10 cellular contexts compared by ENCODE assay signal in the genomic region with DNA sequence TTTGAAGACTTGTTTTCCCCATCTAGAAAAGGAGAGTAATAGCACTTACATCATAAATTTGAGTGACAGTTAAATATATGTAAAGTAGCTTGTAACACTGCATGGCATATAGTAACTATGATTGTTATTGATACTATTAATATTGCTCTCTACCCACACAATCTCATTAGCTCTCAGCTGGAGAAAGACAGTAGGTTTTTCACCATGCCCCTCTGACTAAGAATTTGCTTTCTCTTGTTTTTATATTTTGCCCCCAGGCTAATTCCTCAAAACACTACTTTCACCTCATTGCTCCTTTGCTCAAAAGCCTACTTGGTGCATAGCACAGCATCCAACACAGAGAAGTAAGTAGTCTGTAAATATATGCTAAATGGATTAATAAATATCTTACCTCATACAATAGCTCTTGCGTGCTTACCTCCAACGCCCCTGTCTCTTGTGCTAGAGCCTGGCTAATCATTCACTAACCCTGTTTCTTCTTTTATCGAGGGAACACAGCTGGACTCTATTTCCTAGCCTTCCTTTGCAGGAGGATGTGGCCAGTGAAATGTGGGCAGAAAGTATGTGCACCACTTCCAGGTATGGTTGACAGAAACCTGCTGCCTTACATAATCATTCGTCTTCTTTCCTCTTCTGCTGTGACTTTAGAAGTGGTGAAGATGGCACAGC.
DNase-seq lines count a peak whose midpoint lies in the region; ATAC-seq, FAIRE-seq and TF ChIP-seq lines count a peak whose summit lies in the region.
"Had no signal": no experiment of that assay in that cellular context is flagged by ENCODE, and none has a peak within 500 bp of the region (broad histone marks: within the 10 kb centered on the region; RNA-seq: fewer than 3 reads in every experiment).

No MANE protein-coding gene starts in this region.

- BruUV-seq in GM12878 (replicated peaks; lab: Mats Ljungman, UMichigan): no TSS peak

- H3K4me1 Mint-ChIP-seq in neural progenitor cell: peaks cover 2% of the 10 kb centered on the region
- H3K4me1 Mint-ChIP-seq in osteocyte (ENCODE audit: unreplicated experiment): no peaks in the 10 kb centered on the region

- no peaks in the 10 kb centered on the region for H3K9me3 Mint-ChIP-seq in neural progenitor cell
- no peaks in the 10 kb centered on the region for H3K9me3 Mint-ChIP-seq in osteocyte (ENCODE audit: unreplicated experiment)

- TF ChIP-seq RAD21 in GM12878 (IDR thresholded peaks at IDR 0.05; ENCODE audit: insufficient read depth, low read depth, low read length): no peak

- ATAC-seq in GM19467 (IDR thresholded peaks at IDR 0.05; ENCODE audit: unreplicated experiment) (peak; percentile 79), HG03354 (IDR thresholded peaks at IDR 0.05; ENCODE audit: poor library complexity, severe bottlenecking, unreplicated experiment) (peak; percentile 84), GM12878 (peak; percentile 81)

- CTCF ChIA-PET in GM12878 (lab: Yijun Ruan, JAX): no interaction called here

- no peak for FAIRE-seq in GM12878 (lab: Jason Lieb, UNC)

- DNase-seq in COLO668 (lab: John Stamatoyannopoulos, UW; ENCODE audit: unreplicated experiment) (peak; percentile 29), GM12878 (ENCODE audit: low read depth, low spot score) (peak; percentile 39), neural progenitor cell (ENCODE audit: low spot score) (no peak), iPS-NIHi11 (ENCODE audit: low spot score) (no peak), NCI-H524 (lab: John Stamatoyannopoulos, UW) (no peak), osteocyte (ENCODE audit: extremely low spot score, unreplicated experiment) (no peak)
- DNase-seq: dorsolateral prefrontal cortex had no signal

- H3K27me3 ChIP-seq in GM12878 (replicated peaks in 1 of 2; ENCODE audit: control insufficient read depth in 2 of 2, insufficient read depth in 2 of 2, low read length in 1 of 2) (no peaks in the 10 kb centered on the region; a peak in 1 of 4 replicates), neural progenitor cell (no peaks in the 10 kb centered on the region)
- H3K27me3 ChIP-seq: dorsolateral prefrontal cortex had no signal

- no peak overlapping the region for H3K27ac ChIP-seq in GM12878 (ENCODE audit: control insufficient read depth, insufficient read depth)
- H3K27ac ChIP-seq in neural progenitor cell: no peak overlapping the region
- H3K27ac ChIP-seq: dorsolateral prefrontal cortex, skin epidermis had no signal

- H3K27me3 Mint-ChIP-seq in neural progenitor cell (ENCODE audit: insufficient read depth, low read depth) (no peaks in the 10 kb centered on the region), osteocyte (ENCODE audit: unreplicated experiment) (no peaks in the 10 kb centered on the region)

- no peak overlapping the region for H3K4me3 ChIP-seq in GM12878
- H3K4me3 ChIP-seq in neural progenitor cell: no peak overlapping the region
- H3K4me3 ChIP-seq: dorsolateral prefrontal cortex, skin epidermis had no signal

- in situ Hi-C loops in GM12878 (cut with MboI): no loop called here

- WGBS in GM12878 (ENCODE audit: insufficient coverage, insufficient replicate concordance, low lambda C conversion rate, missing lambda C conversion rate): 2% methylated on average over 4 of the region's 4 CpGs

- H2AFZ ChIP-seq in GM12878 (ENCODE audit: control insufficient read depth, low read depth, low read length) (no peak overlapping the region), neural progenitor cell (replicated peaks) (no peak overlapping the region)

- H3K79me2 ChIP-seq in GM12878 (ENCODE audit: control insufficient read depth, insufficient read depth, low read length) (no peaks in the 10 kb centered on the region), neural progenitor cell (ENCODE audit: low read depth) (no peaks in the 10 kb centered on the region)

- RAD21 ChIA-PET in GM12878 (lab: Charles Lee; ENCODE audit: unreplicated experiment): no interaction called here

- H4K20me1 ChIP-seq in GM12878 (ENCODE audit: control insufficient read depth, insufficient read depth) (no peaks in the 10 kb centered on the region), neural progenitor cell (ENCODE audit: low read depth) (no peaks in the 10 kb centered on the region)

- TF ChIP-seq POLR2A in GM12878 (IDR thresholded peaks at IDR 0.05; ENCODE audit: low read depth, low read length): no peak

- H3K27ac Mint-ChIP-seq in neural progenitor cell: no peak overlapping the region
- no peak overlapping the region for H3K27ac Mint-ChIP-seq in osteocyte (ENCODE audit: unreplicated experiment)

- no peaks in the 10 kb centered on the region for H3F3A ChIP-seq in neural progenitor cell (ENCODE audit: low read depth)

- H3K36me3 ChIP-seq in GM12878 (ENCODE audit: control insufficient read depth in 2 of 2, insufficient read depth in 2 of 2, low read length in 1 of 2) (no peaks in the 10 kb centered on the region), neural progenitor cell (peaks cover 6% of the 10 kb centered on the region)

- POLR2A ChIA-PET in GM12878 (lab: Charles Lee): no interaction called here

- H3K9me3 ChIP-seq in GM12878 (replicated peaks; ENCODE audit: control insufficient read depth, insufficient read depth, low read length) (no peaks in the 10 kb centered on the region), neural progenitor cell (ENCODE audit: low read depth) (no peaks in the 10 kb centered on the region)

- intact Hi-C loops in GM12878 (cut with micrococcal nuclease; ENCODE audit: unreplicated experiment): loop anchor here (1.0 to 10.0 kb wide), 3 partner anchors 38 to 320 kb away; a partner anchor contains a TSS

- TF ChIP-seq CTCF in GM12878 (IDR thresholded peaks at IDR 0.05 in 2 of 3, conservative IDR thresholded peaks at IDR 0.05 in 1 of 3; ENCODE audit: control insufficient read depth in 2 of 3, extremely low read depth in 1 of 3, insufficient read depth in 1 of 3, low read depth in 3 of 3, low read length in 3 of 3) (no peak), neural progenitor cell (IDR thresholded peaks at IDR 0.05) (no peak), osteocyte (IDR thresholded peaks at IDR 0.05) (no peak)

- H3K4me1 ChIP-seq in GM12878 (ENCODE audit: control insufficient read depth, insufficient read depth, low read length): no peaks in the 10 kb centered on the region
- H3K4me1 ChIP-seq in neural progenitor cell: no peaks in the 10 kb centered on the region

- TF ChIP-seq EP300 in GM12878 (IDR thresholded peaks at IDR 0.05; ENCODE audit: borderline replicate concordance in 1 of 2, control insufficient read depth in 1 of 2, low read depth in 2 of 2, low read length in 2 of 2): no peak; a peak in 1 of 4 replicates

- H3K4me3 Mint-ChIP-seq in neural progenitor cell (no peak overlapping the region), osteocyte (ENCODE audit: unreplicated experiment) (no peak overlapping the region)

- SMC1A ChIA-PET in GM12878 (lab: Charles Lee; ENCODE audit: uncharacterized antibody, unreplicated experiment): interaction anchor here (1.1 kb wide), 1 partner anchor 9 kb away, joined by 5 read pairs; no protein-coding TSS in a partner anchor

- H3K36me3 Mint-ChIP-seq in neural progenitor cell (peaks cover 44% of the 10 kb centered on the region), osteocyte (ENCODE audit: unreplicated experiment) (no peaks in the 10 kb centered on the region)

- no peak overlapping the region for H3K4me2 ChIP-seq in GM12878 (ENCODE audit: control insufficient read depth, insufficient read depth)
- no peak overlapping the region for H3K4me2 ChIP-seq in neural progenitor cell

- H3K9ac ChIP-seq in GM12878 (ENCODE audit: control insufficient read depth, insufficient read depth, low read length) (no peak overlapping the region), neural progenitor cell (no peak overlapping the region)

TF ChIP-seq in GM12878, 131 proteins besides CTCF, POLR2A, EP300 and RAD21 (continues in another document):
- no peak for TF ChIP-seq SUPT20H (IDR thresholded peaks at IDR 0.05; ENCODE audit: borderline replicate concordance, control insufficient read depth, low read depth, low read length)
- TF ChIP-seq TCF12 (IDR thresholded peaks at IDR 0.05; ENCODE audit: low read depth, low read length): 0 out of 2 replicates have a peak, but pooled peaks have one; percentile 23
- TF ChIP-seq, protein P1, sequence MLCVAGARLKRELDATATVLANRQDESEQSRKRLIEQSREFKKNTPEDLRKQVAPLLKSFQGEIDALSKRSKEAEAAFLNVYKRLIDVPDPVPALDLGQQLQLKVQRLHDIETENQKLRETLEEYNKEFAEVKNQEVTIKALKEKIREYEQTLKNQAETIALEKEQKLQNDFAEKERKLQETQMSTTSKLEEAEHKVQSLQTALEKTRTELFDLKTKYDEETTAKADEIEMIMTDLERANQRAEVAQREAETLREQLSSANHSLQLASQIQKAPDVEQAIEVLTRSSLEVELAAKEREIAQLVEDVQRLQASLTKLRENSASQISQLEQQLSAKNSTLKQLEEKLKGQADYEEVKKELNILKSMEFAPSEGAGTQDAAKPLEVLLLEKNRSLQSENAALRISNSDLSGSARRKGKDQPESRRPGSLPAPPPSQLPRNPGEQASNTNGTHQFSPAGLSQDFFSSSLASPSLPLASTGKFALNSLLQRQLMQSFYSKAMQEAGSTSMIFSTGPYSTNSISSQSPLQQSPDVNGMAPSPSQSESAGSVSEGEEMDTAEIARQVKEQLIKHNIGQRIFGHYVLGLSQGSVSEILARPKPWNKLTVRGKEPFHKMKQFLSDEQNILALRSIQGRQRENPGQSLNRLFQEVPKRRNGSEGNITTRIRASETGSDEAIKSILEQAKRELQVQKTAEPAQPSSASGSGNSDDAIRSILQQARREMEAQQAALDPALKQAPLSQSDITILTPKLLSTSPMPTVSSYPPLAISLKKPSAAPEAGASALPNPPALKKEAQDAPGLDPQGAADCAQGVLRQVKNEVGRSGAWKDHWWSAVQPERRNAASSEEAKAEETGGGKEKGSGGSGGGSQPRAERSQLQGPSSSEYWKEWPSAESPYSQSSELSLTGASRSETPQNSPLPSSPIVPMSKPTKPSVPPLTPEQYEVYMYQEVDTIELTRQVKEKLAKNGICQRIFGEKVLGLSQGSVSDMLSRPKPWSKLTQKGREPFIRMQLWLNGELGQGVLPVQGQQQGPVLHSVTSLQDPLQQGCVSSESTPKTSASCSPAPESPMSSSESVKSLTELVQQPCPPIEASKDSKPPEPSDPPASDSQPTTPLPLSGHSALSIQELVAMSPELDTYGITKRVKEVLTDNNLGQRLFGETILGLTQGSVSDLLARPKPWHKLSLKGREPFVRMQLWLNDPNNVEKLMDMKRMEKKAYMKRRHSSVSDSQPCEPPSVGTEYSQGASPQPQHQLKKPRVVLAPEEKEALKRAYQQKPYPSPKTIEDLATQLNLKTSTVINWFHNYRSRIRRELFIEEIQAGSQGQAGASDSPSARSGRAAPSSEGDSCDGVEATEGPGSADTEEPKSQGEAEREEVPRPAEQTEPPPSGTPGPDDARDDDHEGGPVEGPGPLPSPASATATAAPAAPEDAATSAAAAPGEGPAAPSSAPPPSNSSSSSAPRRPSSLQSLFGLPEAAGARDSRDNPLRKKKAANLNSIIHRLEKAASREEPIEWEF (IDR thresholded peaks at IDR 0.05; ENCODE audit: insufficient replicate concordance, low read depth, low read length): peak; percentile 70
- peak; percentile 69 for TF ChIP-seq MEF2B (IDR thresholded peaks at IDR 0.05; ENCODE audit: partially characterized antibody, poor library complexity, severe bottlenecking)
- no peak for TF ChIP-seq ETV6 (conservative IDR thresholded peaks at IDR 0.05 in 1 of 2, IDR thresholded peaks at IDR 0.05 in 1 of 2; ENCODE audit: borderline replicate concordance in 1 of 2, low read depth in 1 of 2)

Comparison
In these comparisons a context has a peak if more than half of its experiments do, and no peak if none do; other contexts are left out.
1. DNase-seq: peak in COLO668 (single experiment) and GM12878 (single experiment); none in neural progenitor cell (single experiment), iPS-NIHi11 (single experiment), NCI-H524 (0 of 2) and osteocyte (single experiment).
2. Peak in every context shown above with its lines, with median percentiles within 50 percentile points of each other: ATAC-seq.